In the genomic region with DNA sequence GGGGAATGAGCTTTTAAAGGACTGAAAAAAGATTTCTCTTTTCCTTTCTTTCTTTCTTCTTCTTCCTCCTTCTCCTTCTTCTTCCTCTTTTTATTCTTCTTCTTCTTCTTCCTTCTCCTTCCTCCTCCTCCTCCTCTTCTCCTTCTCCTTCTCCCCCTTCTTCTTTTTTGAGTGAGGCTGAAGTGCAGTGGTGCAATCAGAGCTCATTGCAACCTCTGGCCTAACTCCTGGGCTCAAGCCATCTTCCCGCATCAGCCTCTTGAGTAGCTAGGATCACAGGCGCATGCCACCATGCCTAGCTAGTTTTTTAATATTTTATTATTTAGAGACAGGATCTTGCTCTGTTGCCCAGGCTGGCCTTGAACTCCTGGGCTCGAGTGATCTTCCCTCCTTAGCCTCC, we compare ENCODE assay signal across 26 cellular contexts.
DNase-seq lines count a peak whose midpoint lies in the region; ATAC-seq and TF ChIP-seq lines count a peak whose summit lies in the region.
"Had no signal": no experiment of that assay in that cellular context is flagged by ENCODE, and none has a peak within 500 bp of the region (broad histone marks: within the 10 kb centered on the region; RNA-seq: fewer than 3 reads in every experiment).

No MANE protein-coding gene starts in this region.

- H3K4me1 ChIP-seq in esophagus muscularis mucosa = no peaks in the 10 kb centered on the region
- H3K4me1 ChIP-seq: BE2C had no signal

- DNase-seq in SIG-M5 treated with dmso at 0.1 percent for 504 hours (lab: John Stamatoyannopoulos, UW; ENCODE audit: unreplicated experiment) (peak; percentile 82), SIG-M5 (lab: John Stamatoyannopoulos, UW) (no peak), NB4 (ENCODE audit: low read depth) (peak; percentile 48), OCI-M1 (lab: John Stamatoyannopoulos, UW) (peak; percentile 17), esophagus muscularis mucosa (ENCODE audit: extremely low spot score) (peak; percentile 17), SK-N-DZ (ENCODE audit: low spot score) (no peak), GOT3 (lab: John Stamatoyannopoulos, UW) (no peak)
- DNase-seq: BE2C, Calu3, DMS79 treated with DMSO at 0.1 percent for 48 hours, H7, MG63, NCI-H1105, NCI-H1436 treated with DMSO at 0.1 percent for 48 hours, NCI-H1930, NCI-H2107, NCI-H524 treated with DMSO at 0.1 percent for 48 hours, NCI-H82, Right ventricle myocardium superior, RPMI8226, T-helper 17 cell had no signal

- H3K9me3 ChIP-seq in esophagus muscularis mucosa = no peaks in the 10 kb centered on the region
- H3K9me3 ChIP-seq: BE2C, MG63 had no signal

- no peak for TF ChIP-seq POLR2A in NB4 (IDR thresholded peaks at IDR 0.05; ENCODE audit: extremely low read depth, insufficient read length)
- no peak for TF ChIP-seq POLR2A in esophagus muscularis mucosa (IDR thresholded peaks at IDR 0.05; ENCODE audit: low read depth)

- H3K4me3 ChIP-seq in NB4 (ENCODE audit: low read depth, low read length) = no peak overlapping the region
- H3K4me3 ChIP-seq in esophagus muscularis mucosa = no peak overlapping the region
- H3K4me3 ChIP-seq: K562, MG63, SK-N-MC had no signal

- no peak for ATAC-seq in HG03097 (IDR thresholded peaks at IDR 0.05; ENCODE audit: low FRiP score, unreplicated experiment)
- ATAC-seq: HepG2, K562, T-helper 17 cell had no signal

- no peaks in the 10 kb centered on the region for H3K36me3 ChIP-seq in esophagus muscularis mucosa
- H3K36me3 ChIP-seq: BE2C, MG63 had no signal

- intact Hi-C loops in esophagus muscularis mucosa (cut with DNase I) = no loop called here

- TF ChIP-seq CTCF in NB4 (IDR thresholded peaks at IDR 0.05; ENCODE audit: low read depth, low read length) (no peak), esophagus muscularis mucosa (IDR thresholded peaks at IDR 0.05) (no peak)

- H3K27me3 ChIP-seq in esophagus muscularis mucosa = no peaks in the 10 kb centered on the region
- H3K27me3 ChIP-seq: BE2C, MG63 had no signal

- WGBS in esophagus muscularis mucosa = 91% methylated on average over 3 of the region's 3 CpGs

- TF ChIP-seq EP300 in esophagus muscularis mucosa (IDR thresholded peaks at IDR 0.05) = no peak

- H3K27ac ChIP-seq in esophagus muscularis mucosa (replicated peaks in 1 of 4) = no peak overlapping the region
- H3K27ac ChIP-seq: 22Rv1, SK-N-MC had no signal

Comparison
In these comparisons a context has a peak if more than half of its experiments do, and no peak if none do; other contexts are left out.
1. DNase-seq: peak in SIG-M5 treated with dmso at 0.1 percent for 504 hours (single experiment), NB4 (single experiment), OCI-M1 (single experiment) and esophagus muscularis mucosa (single experiment); none in SIG-M5 (single experiment), SK-N-DZ (single experiment) and GOT3 (single experiment).